ENCODE assay signal across 21 cellular contexts in the genomic region with DNA sequence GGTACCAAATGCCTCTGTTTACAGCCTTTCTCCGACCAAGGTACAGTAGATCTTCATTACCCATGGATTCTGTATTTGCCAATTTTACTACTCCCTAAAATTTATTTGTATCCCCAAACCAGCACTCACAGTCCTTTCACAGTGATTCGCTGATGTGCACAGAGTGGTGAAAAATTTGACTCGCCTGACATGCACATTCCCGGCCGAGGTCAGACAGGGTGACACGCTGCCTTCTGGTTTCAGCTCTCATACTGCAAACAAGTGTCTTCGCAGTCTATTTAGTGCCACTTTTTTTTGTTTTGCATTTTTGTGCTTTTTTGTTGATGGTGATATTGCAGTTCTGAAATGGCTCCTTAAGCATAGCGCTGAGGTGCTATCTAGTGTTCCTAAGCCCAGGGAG.
A peak's percentile ranks its signal among the peaks of the same experiment; 100 is the strongest.
DNase-seq lines count a peak whose midpoint lies in the region; ATAC-seq and TF ChIP-seq lines count a peak whose summit lies in the region.
"Had no signal": no experiment of that assay in that cellular context is flagged by ENCODE, and none has a peak within 500 bp of the region (broad histone marks: within the 10 kb centered on the region; RNA-seq: fewer than 3 reads in every experiment).

No MANE protein-coding gene starts in this region.

- TF ChIP-seq CTCF in tibial artery (IDR thresholded peaks at IDR 0.05), result no peak

- peak overlapping the region; percentile 74 to 83 for H3K27ac ChIP-seq in tibial artery

- ATAC-seq in left ventricle myocardium superior, result peak; percentile 41
- ATAC-seq in left cardiac atrium, result no peak
- ATAC-seq: HepG2, Panc1 had no signal

- no peaks in the 10 kb centered on the region for H3K36me3 ChIP-seq in tibial artery

- H3K9me3 ChIP-seq in tibial artery, result no peaks in the 10 kb centered on the region
- H3K9me3 ChIP-seq: SK-N-SH had no signal

- intact Hi-C loops in left ventricle myocardium superior (cut with micrococcal nuclease), result no loop called here
- intact Hi-C loops in left cardiac atrium (cut with DNase I), result no loop called here
- intact Hi-C loops in tibial artery (cut with DNase I; ENCODE audit: low total_unique reads), result no loop called here

- no peak overlapping the region for H3K4me3 ChIP-seq in tibial artery

- peaks cover 0 to 74% (median 34%) of the 10 kb centered on the region in 4 donors for H3K4me1 ChIP-seq in tibial artery

- DNase-seq in DMS79 treated with DMSO at 0.1 percent for 48 hours (lab: John Stamatoyannopoulos, UW) (peak; percentile 51), DMS79 (lab: John Stamatoyannopoulos, UW) (no peak), left ventricle myocardium superior (no peak), left cardiac atrium (no peak), kidney tubule cell (ENCODE audit: low spot score) (peak; percentile 49), tibial artery (no peak), NCI-H526 (lab: John Stamatoyannopoulos, UW) (no peak)
- DNase-seq in activated CD4-positive, alpha-beta T cell treated with anti-CD3 and anti-CD28 coated beads for 1 hour, result no peak
- DNase-seq: CD8-positive, alpha-beta memory T cell; DMS 273 treated with DMSO at 0.1 percent for 48 hours; DND-41; Karpas-422; NCI-H1092 treated with DMSO at 0.1 percent for 48 hours; NCI-H1436; NCI-H187; NCI-H2081 treated with DMSO at 0.1 percent for 48 hours; NCI-H2171 treated with DMSO at 0.1 percent for 48 hours; NCI-H510A treated with DMSO at 0.1 percent for 48 hours; SK-N-SH had no signal

- no peaks in the 10 kb centered on the region for H3K27me3 ChIP-seq in tibial artery

Comparison
In these comparisons a context has a peak if more than half of its experiments do, and no peak if none do; other contexts are left out.
1. DNase-seq: peak in DMS79 treated with DMSO at 0.1 percent for 48 hours (single experiment) and kidney tubule cell (single experiment); none in DMS79 (single experiment), left ventricle myocardium superior (single experiment), left cardiac atrium (single experiment), tibial artery (0 of 2), activated CD4-positive, alpha-beta T cell treated with anti-CD3 and anti-CD28 coated beads for 1 hour (single experiment) and NCI-H526 (0 of 2).